In genomic region chr3:120410541-120410940, GRCh38 we compare ENCODE assay signal across 22 cellular contexts. TPM values are rescaled to one million over a fixed set of nuclear protein-coding genes. Genes with fewer than 3 reads are reported as not detected.
DNase-seq lines count a peak whose midpoint lies in the region; ATAC-seq and TF ChIP-seq lines count a peak whose summit lies in the region.
"Had no signal": no experiment of that assay in that cellular context is flagged by ENCODE, and none has a peak within 500 bp of the region (broad histone marks: within the 10 kb centered on the region; RNA-seq: fewer than 3 reads in every experiment).

No MANE protein-coding gene starts in this region.

- DNase-seq in left ventricle myocardium inferior, result no peak
- no peak for DNase-seq in heart left ventricle
- peak; percentile 50 to 80 for DNase-seq in dermis microvascular lymphatic vessel endothelial cell (ENCODE audit: low read depth in 2 of 2)
- peak; percentile 67 to 70 for DNase-seq in lung microvascular endothelial cell (ENCODE audit: low read depth in 2 of 2)
- no peak for DNase-seq in stimulated activated naive B cell treated with anti-CD40 and anti-IgM and Interleukin-4, amounts not matched to agents 10 μg/mL and 1 μg/mL and 100 μg/mL, for 72 hours
- DNase-seq in pons (ENCODE audit: low spot score), result no peak
- DNase-seq in CD1c-positive myeloid dendritic cell (ENCODE audit: extremely low spot score), result no peak
- DNase-seq: CD4-positive, CD25-positive, alpha-beta regulatory T cell; DMS153; DND-41; H9; Kasumi-1; NCI-H1092 treated with DMSO at 0.1 percent for 48 hours; NCI-H1436; NCI-H1930; NCI-H2107; NCI-H446 treated with DMSO at 0.1 percent for 48 hours; NCI-H526; NCI-H82; SHP77 treated with DMSO at 0.1 percent for 48 hours had no signal

- H3K9me3 Mint-ChIP-seq in stimulated activated naive B cell treated with anti-CD40 and anti-IgM and Interleukin-4, amounts not matched to agents 10 μg/mL and 1 μg/mL and 100 μg/mL, for 72 hours, result no peaks in the 10 kb centered on the region
- H3K9me3 Mint-ChIP-seq: CD4-positive, CD25-positive, alpha-beta regulatory T cell; H9 had no signal

- ATAC-seq in heart left ventricle, result no peak
- no peak for ATAC-seq in stimulated activated naive B cell treated with anti-CD40 and anti-IgM and Interleukin-4, amounts not matched to agents 10 μg/mL and 1 μg/mL and 100 μg/mL, for 72 hours (replicated peaks)
- ATAC-seq: K562, Panc1 had no signal

- H3K36me3 ChIP-seq in left ventricle myocardium inferior (peaks cover 78% of the 10 kb centered on the region), heart left ventricle (peaks cover 0 to 87% (median 74%) of the 10 kb centered on the region in 9 donors)

- 52 to 69% (median 60%) methylated on average over 1 of the region's 1 CpG for WGBS in heart left ventricle, 4 donors

- no peaks in the 10 kb centered on the region for H3K27me3 Mint-ChIP-seq in stimulated activated naive B cell treated with anti-CD40 and anti-IgM and Interleukin-4, amounts not matched to agents 10 μg/mL and 1 μg/mL and 100 μg/mL, for 72 hours

- no peak for TF ChIP-seq POLR2A in heart left ventricle (IDR thresholded peaks at IDR 0.05)

- intact Hi-C loops in left ventricle myocardium inferior (cut with micrococcal nuclease), result loop anchor here (10.0 kb wide), 1 partner anchor 384 kb away; no protein-coding TSS in a partner anchor
- intact Hi-C loops in heart left ventricle (cut with DNase I), result loop anchor here in 5 of 10 donors (10.0 kb wide), 4 partner anchors 66 to 516 kb away; partner anchors contain the start of genes GSK3B (in 3 of the 5) and LRRC58 (in 1 of the 5)

- peaks cover 2 to 5% of the 10 kb centered on the region in 2 donors for H3K4me1 Mint-ChIP-seq in stimulated activated naive B cell treated with anti-CD40 and anti-IgM and Interleukin-4, amounts not matched to agents 10 μg/mL and 1 μg/mL and 100 μg/mL, for 72 hours
- H3K4me1 Mint-ChIP-seq: CD4-positive, CD25-positive, alpha-beta regulatory T cell; H9 had no signal

- H3K27ac ChIP-seq in left ventricle myocardium inferior (replicated peaks) (peak overlapping the region; percentile 54), heart left ventricle (peak overlapping the region in 2 of 12 donors; percentile 31 to 51)

- no peak overlapping the region for H3K4me3 Mint-ChIP-seq in stimulated activated naive B cell treated with anti-CD40 and anti-IgM and Interleukin-4, amounts not matched to agents 10 μg/mL and 1 μg/mL and 100 μg/mL, for 72 hours
- H3K4me3 Mint-ChIP-seq: CD4-positive, CD25-positive, alpha-beta regulatory T cell; H9 had no signal

- H3K27me3 ChIP-seq in left ventricle myocardium inferior (ENCODE audit: low read depth) (no peaks in the 10 kb centered on the region), heart left ventricle (no peaks in the 10 kb centered on the region)

- H3K27ac Mint-ChIP-seq in stimulated activated naive B cell treated with anti-CD40 and anti-IgM and Interleukin-4, amounts not matched to agents 10 μg/mL and 1 μg/mL and 100 μg/mL, for 72 hours, result no peak overlapping the region
- H3K27ac Mint-ChIP-seq: CD4-positive, CD25-positive, alpha-beta regulatory T cell had no signal

- H3K36me3 Mint-ChIP-seq in stimulated activated naive B cell treated with anti-CD40 and anti-IgM and Interleukin-4, amounts not matched to agents 10 μg/mL and 1 μg/mL and 100 μg/mL, for 72 hours, result no peaks in the 10 kb centered on the region
- H3K36me3 Mint-ChIP-seq: CD4-positive, CD25-positive, alpha-beta regulatory T cell had no signal

- H3K4me1 ChIP-seq in left ventricle myocardium inferior (peaks cover 84% of the 10 kb centered on the region), heart left ventricle (peaks cover 0 to 43% (median 13%) of the 10 kb centered on the region in 12 donors)

- TF ChIP-seq CTCF in left ventricle myocardium inferior (IDR thresholded peaks at IDR 0.05; ENCODE audit: borderline replicate concordance) (no peak), heart left ventricle (IDR thresholded peaks at IDR 0.05) (no peak)

- H3K9me3 ChIP-seq in left ventricle myocardium inferior (replicated peaks), result no peaks in the 10 kb centered on the region
- H3K9me3 ChIP-seq in heart left ventricle, result no peaks in the 10 kb centered on the region

- H3K4me3 ChIP-seq in left ventricle myocardium inferior (no peak overlapping the region), heart left ventricle (no peak overlapping the region)
- H3K4me3 ChIP-seq: K562 had no signal

RNA-seq across cellular contexts. Expression of gene FSTL1, which starts 40.3 kb away (rescaled TPM):
- total RNA-seq in left ventricle myocardium inferior (243 TPM), heart left ventricle (100 to 1,000 TPM; 138 to 667 (median 220) TPM), dermis microvascular lymphatic vessel endothelial cell (95.3 and 136 TPM in 2 replicates), lung microvascular endothelial cell (38.3 and 88.0 TPM in 2 replicates)
- 100 to 1,000 TPM in 1 of 2 donors, 10 to 100 TPM in 1; 43.8 to 146 TPM for polyA plus RNA-seq in heart left ventricle
- polyA plus RNA-seq: CD4-positive, CD25-positive, alpha-beta regulatory T cell had no signal

Comparison
In these comparisons a context has a peak if more than half of its experiments do, and no peak if none do; other contexts are left out.
1. DNase-seq: peak in dermis microvascular lymphatic vessel endothelial cell (2 of 2) and lung microvascular endothelial cell (2 of 2); none in left ventricle myocardium inferior (single experiment), heart left ventricle (0 of 5), stimulated activated naive B cell treated with anti-CD40 and anti-IgM and Interleukin-4, amounts not matched to agents 10 μg/mL and 1 μg/mL and 100 μg/mL, for 72 hours (single experiment), pons (single experiment) and CD1c-positive myeloid dendritic cell (single experiment).